In genomic region chr3:115100806-115101205, GRCh38 we compare ENCODE assay signal across 9 cellular contexts. TPM values are rescaled to one million over a fixed set of nuclear protein-coding genes. Genes with fewer than 3 reads are reported as not detected.
A peak's percentile ranks its signal among the peaks of the same experiment; 100 is the strongest.
DNase-seq lines count a peak whose midpoint lies in the region; ATAC-seq and TF ChIP-seq lines count a peak whose summit lies in the region.
"Had no signal": no experiment of that assay in that cellular context is flagged by ENCODE, and none has a peak within 500 bp of the region (broad histone marks: within the 10 kb centered on the region; RNA-seq: fewer than 3 reads in every experiment).

No MANE protein-coding gene starts in this region.

- H3K4me1 ChIP-seq in colonic mucosa, result no peaks in the 10 kb centered on the region
- peaks cover 40% of the 10 kb centered on the region for H3K4me1 ChIP-seq in psoas muscle
- no peaks in the 10 kb centered on the region for H3K4me1 ChIP-seq in PC-9 (replicated peaks; ENCODE audit: insufficient read depth)

- H3K27ac ChIP-seq in colonic mucosa (peak overlapping the region; percentile 30), psoas muscle (peak overlapping the region; percentile 83), PC-9 (no peak overlapping the region)

- H3K4me3 ChIP-seq in colonic mucosa (peak overlapping the region; percentile 14), psoas muscle (peak overlapping the region; percentile 68), PC-9 (no peak overlapping the region)

- H3K36me3 ChIP-seq in colonic mucosa (no peaks in the 10 kb centered on the region), psoas muscle (ENCODE audit: insufficient read depth in 1 of 2, low read depth in 1 of 2) (no peaks in the 10 kb centered on the region), PC-9 (ENCODE audit: low read depth) (no peaks in the 10 kb centered on the region)

- H3K4me2 ChIP-seq in PC-9, result no peak overlapping the region

- peak; percentile 41 for DNase-seq in DMS53 treated with DMSO at 0.1 percent for 48 hours (lab: John Stamatoyannopoulos, UW; ENCODE audit: unreplicated experiment)
- DNase-seq in NCI-H1417 treated with DMSO at 0.1 percent for 48 hours (lab: John Stamatoyannopoulos, UW), result peak; percentile 56
- DNase-seq in colonic mucosa, result no peak
- no peak for DNase-seq in psoas muscle
- no peak for DNase-seq in PC-9
- DNase-seq in NCI-H446 treated with DMSO at 0.1 percent for 48 hours (lab: John Stamatoyannopoulos, UW), result no peak
- DNase-seq in HCEC 1CT, result no peak
- DNase-seq in omental fat pad (ENCODE audit: low spot score), result no peak
- DNase-seq: activated CD4-positive, CD25-positive, alpha-beta regulatory T cell had no signal

- H3K27me3 ChIP-seq in colonic mucosa (no peaks in the 10 kb centered on the region), psoas muscle (ENCODE audit: insufficient read depth in 3 of 3, low read length in 2 of 3) (no peaks in the 10 kb centered on the region), PC-9 (ENCODE audit: insufficient read depth, low read depth) (no peaks in the 10 kb centered on the region)

- no peak overlapping the region for H2AFZ ChIP-seq in PC-9

- H4K20me1 ChIP-seq in PC-9 (ENCODE audit: insufficient read depth), result 0 out of 2 replicates have a peak, but pooled peaks cover 4% of the 10 kb centered on the region

- H3K9me3 ChIP-seq in colonic mucosa (no peaks in the 10 kb centered on the region), psoas muscle (peaks cover 5% of the 10 kb centered on the region), PC-9 (ENCODE audit: insufficient read depth, low read depth) (no peaks in the 10 kb centered on the region)

- BruUV-seq in PC-9 (replicated peaks; lab: Mats Ljungman, UMichigan), result no TSS peak

- TF ChIP-seq CTCF in colonic mucosa (IDR thresholded peaks at IDR 0.05) (no peak), psoas muscle (IDR thresholded peaks at IDR 0.05) (no peak), PC-9 (conservative IDR thresholded peaks at IDR 0.05) (no peak), omental fat pad (IDR thresholded peaks at IDR 0.05) (no peak)

- intact Hi-C loops in colonic mucosa (cut with DNase I), result loop anchor here (5.0 kb wide), 1 partner anchor 46 kb away; the partner anchor contains the start of gene ZBTB20
- intact Hi-C loops in psoas muscle (cut with DNase I), result no loop called here
- intact Hi-C loops in PC-9 (cut with micrococcal nuclease; ENCODE audit: unreplicated experiment), result no loop called here

- no peak overlapping the region for H3K9ac ChIP-seq in colonic mucosa (ENCODE audit: low read depth in 2 of 2, low read length in 2 of 2)

- peak in 3 of 4 donors; percentile 37 to 46 (median 46) for ATAC-seq in psoas muscle
- no peak for ATAC-seq in omental fat pad (ENCODE audit: low FRiP score)

- CTCF ChIA-PET in PC-9 (lab: Charles Lee), result interaction anchor here (0.7 kb wide), 1 partner anchor 68 kb away, joined by 8 read pairs; no protein-coding TSS in a partner anchor

- H3F3A ChIP-seq in PC-9 (ENCODE audit: insufficient read depth, low read depth), result no peaks in the 10 kb centered on the region

- no peaks in the 10 kb centered on the region for H3K9me2 ChIP-seq in PC-9 (ENCODE audit: insufficient read depth)

- POLR2A ChIA-PET in PC-9 (lab: Charles Lee; ENCODE audit: unreplicated experiment), result no interaction called here

- no peaks in the 10 kb centered on the region for H3K79me2 ChIP-seq in PC-9 (ENCODE audit: low read depth)

- WGBS in psoas muscle, 3 donors, result 25 to 53% (median 29%) methylated on average over 2 of the region's 2 CpGs

RNA-seq across cellular contexts. Expression of gene ZBTB20, which starts 46.3 kb away (rescaled TPM):
- total RNA-seq in colonic mucosa (10 to 100 TPM; 12.7 to 21.2 TPM), psoas muscle (10 to 100 TPM; 41.7 to 74.9 (median 57.4) TPM), PC-9 (2021) (23.4 and 26.5 TPM in 2 replicates), omental fat pad (100 to 1,000 TPM in 1 of 4 donors, 10 to 100 TPM in 3; 46.1 to 102 (median 81.9) TPM)
- polyA plus RNA-seq in psoas muscle, result 1 to 10 TPM in 1 of 3 donors, under 1 TPM in 2; 0.40 to 3.4 (median 0.66) TPM

Comparison
In these comparisons a context has a peak if more than half of its experiments do, and no peak if none do; other contexts are left out.
1. DNase-seq: peak in DMS53 treated with DMSO at 0.1 percent for 48 hours (single experiment) and NCI-H1417 treated with DMSO at 0.1 percent for 48 hours (single experiment); none in colonic mucosa (single experiment), psoas muscle (0 of 2), PC-9 (0 of 2), NCI-H446 treated with DMSO at 0.1 percent for 48 hours (single experiment), HCEC 1CT (single experiment) and omental fat pad (single experiment).